In the genomic region with DNA sequence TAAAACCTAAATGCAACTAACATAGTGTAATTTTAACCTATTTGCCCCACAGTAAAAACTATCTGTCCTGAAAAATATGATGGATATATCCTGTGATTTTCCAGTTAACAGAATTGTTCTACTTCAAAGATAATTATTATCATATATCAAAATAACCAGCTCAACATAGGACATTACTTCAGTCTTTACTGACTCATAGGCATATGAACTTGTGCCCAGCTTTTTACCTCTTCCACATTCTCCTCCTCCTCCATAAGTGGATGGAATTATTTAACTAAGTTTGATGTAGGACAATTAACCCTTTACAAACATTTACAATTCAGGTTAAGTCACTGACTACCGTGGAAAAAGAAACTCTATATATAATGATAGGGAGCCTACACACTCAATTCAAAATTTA, we compare ENCODE assay signal across 31 cellular contexts.
"Had no signal": no experiment of that assay in that cellular context is flagged by ENCODE, and none has a peak within 500 bp of the region (broad histone marks: within the 10 kb centered on the region; RNA-seq: fewer than 3 reads in every experiment).

No MANE protein-coding gene starts in this region.

- DNase-seq: activated B cell treated with CpG ODN at 0.5 μM for 24 hours; activated CD4-positive, alpha-beta T cell treated with anti-CD3 and anti-CD28 coated beads for 36 hours; activated CD4-positive, alpha-beta T cell treated with anti-CD3 and anti-CD28 coated beads, Interleukin-2, amount 50 U/mL, for 4 hours; activated CD8-positive, alpha-beta memory T cell treated with anti-CD3 and anti-CD28 coated beads for 24 hours; activated CD8-positive, alpha-beta memory T cell treated with anti-CD3 and anti-CD28 coated beads, Interleukin-2, amount 50 U/mL, for 4 hours; activated effector memory CD4-positive, alpha-beta T cell treated with Interleukin-2 at 50 U/mL for 16 hours; activated naive CD4-positive, alpha-beta T cell treated with anti-CD3 and anti-CD28 coated beads for 36 hours; activated naive CD8-positive, alpha-beta T cell treated with anti-CD3 and anti-CD28 coated beads, Interleukin-2, amount 10 ng/mL, durations not matched to agents 7 days and 5 days; activated T-cell treated with anti-CD3 and anti-CD28 coated beads, Interleukin-2, amount 50 U/mL, for 4 hours; caudate nucleus; dorsolateral prefrontal cortex; effector memory CD8-positive, alpha-beta T cell; esophagus squamous epithelium; foreskin fibroblast; immature natural killer cell; left ventricle myocardium inferior; midbrain; ovary; spleen; stimulated activated CD4-positive, alpha-beta T cell treated with anti-CD3 and anti-CD28 coated beads, Interleukin-4, amount 100 ng/mL, for 24 hours; stimulated activated naive CD4-positive, alpha-beta T cell treated with Interleukin-2 at 50 U/mL for 16 hours; substantia nigra; SW 1271; T-helper 17 cell; thyroid gland; upper lobe of right lung had no signal

- H3K4me1 Mint-ChIP-seq: brain, nephron, T-helper 17 cell had no signal

- H3K4me3 Mint-ChIP-seq: activated B cell treated with CpG ODN at 0.5 μM for 24 hours; activated CD4-positive, alpha-beta T cell treated with anti-CD3 and anti-CD28 coated beads for 36 hours; activated naive CD4-positive, alpha-beta T cell treated with anti-CD3 and anti-CD28 coated beads for 36 hours; activated naive CD8-positive, alpha-beta T cell treated with anti-CD3 and anti-CD28 coated beads, Interleukin-2, amount 10 ng/mL, durations not matched to agents 7 days and 5 days; activated T-cell treated with anti-CD3 and anti-CD28 coated beads, Interleukin-2, amount 50 U/mL, for 4 hours; brain; effector memory CD8-positive, alpha-beta T cell; immature natural killer cell; nephron; T-helper 17 cell had no signal

- H3K4me1 ChIP-seq: esophagus squamous epithelium, prostate gland, thyroid gland, upper lobe of right lung had no signal

- H3K27me3 ChIP-seq: dorsolateral prefrontal cortex, esophagus squamous epithelium, neutrophil, ovary, spleen, thyroid gland, upper lobe of right lung had no signal

- H3K27me3 Mint-ChIP-seq: activated B cell treated with CpG ODN at 0.5 μM for 24 hours; activated CD4-positive, alpha-beta T cell treated with anti-CD3 and anti-CD28 coated beads for 36 hours; activated naive CD8-positive, alpha-beta T cell treated with anti-CD3 and anti-CD28 coated beads, Interleukin-2, amount 10 ng/mL, durations not matched to agents 7 days and 5 days; brain; effector memory CD8-positive, alpha-beta T cell; T-helper 17 cell had no signal

- H3K4me3 ChIP-seq: dorsolateral prefrontal cortex, esophagus squamous epithelium, left ventricle myocardium inferior, ovary, prostate gland, spleen, thyroid gland, upper lobe of right lung had no signal

- H3K9me3 ChIP-seq: esophagus squamous epithelium, left ventricle myocardium inferior, neutrophil, ovary, prostate gland, spleen, thyroid gland, upper lobe of right lung had no signal

- FAIRE-seq: colon had no signal

- H3K27ac ChIP-seq: dorsolateral prefrontal cortex, esophagus squamous epithelium, left ventricle myocardium inferior, neutrophil, ovary, prostate gland, spleen, thyroid gland, upper lobe of right lung had no signal

- H3K9me3 Mint-ChIP-seq: activated B cell treated with CpG ODN at 0.5 μM for 24 hours; activated naive CD4-positive, alpha-beta T cell treated with anti-CD3 and anti-CD28 coated beads for 36 hours; activated naive CD8-positive, alpha-beta T cell treated with anti-CD3 and anti-CD28 coated beads, Interleukin-2, amount 10 ng/mL, durations not matched to agents 7 days and 5 days; activated T-cell treated with anti-CD3 and anti-CD28 coated beads, Interleukin-2, amount 50 U/mL, for 4 hours; brain; effector memory CD8-positive, alpha-beta T cell; immature natural killer cell; nephron had no signal

- H3K27ac Mint-ChIP-seq: activated B cell treated with CpG ODN at 0.5 μM for 24 hours; activated CD4-positive, alpha-beta T cell treated with anti-CD3 and anti-CD28 coated beads for 36 hours; activated naive CD4-positive, alpha-beta T cell treated with anti-CD3 and anti-CD28 coated beads for 36 hours; activated naive CD8-positive, alpha-beta T cell treated with anti-CD3 and anti-CD28 coated beads, Interleukin-2, amount 10 ng/mL, durations not matched to agents 7 days and 5 days; brain; effector memory CD8-positive, alpha-beta T cell; immature natural killer cell; nephron; T-helper 17 cell had no signal

- ATAC-seq: activated CD4-positive, alpha-beta T cell treated with anti-CD3 and anti-CD28 coated beads for 36 hours; activated T-cell treated with anti-CD3 and anti-CD28 coated beads, Interleukin-2, amount 50 U/mL, for 4 hours; effector memory CD8-positive, alpha-beta T cell; T-helper 17 cell; upper lobe of right lung had no signal

- H3K36me3 ChIP-seq: ovary, prostate gland had no signal
